In genomic region chr9:69131682-69132081, GRCh38 we compare ENCODE assay signal across 1 cellular context.
TF ChIP-seq lines count a peak whose summit lies in the region.

No MANE protein-coding gene starts in this region.

TF ChIP-seq in HepG2, 621 proteins besides CTCF, POLR2A, EP300 and RAD21 (continued from another document and continues in another):
- TF ChIP-seq THAP8 (CRISPR knock-in tag; IDR thresholded peaks at IDR 0.05; ENCODE audit: borderline replicate concordance) (no peak), ATRX (CRISPR knock-in tag; IDR thresholded peaks at IDR 0.05; ENCODE audit: borderline replicate concordance) (no peak), ZNF350 (CRISPR knock-in tag; IDR thresholded peaks at IDR 0.05; ENCODE audit: borderline replicate concordance, low read depth) (no peak), ZNF784 (CRISPR knock-in tag; IDR thresholded peaks at IDR 0.05; ENCODE audit: borderline replicate concordance) (no peak), ZNF557 (CRISPR knock-in tag; IDR thresholded peaks at IDR 0.05) (no peak), MAX (IDR thresholded peaks at IDR 0.05) (peak; percentile 23; the same call in 1 of the 2 replicates), MXI1 (IDR thresholded peaks at IDR 0.05; ENCODE audit: borderline replicate concordance, low read depth, low read length) (0 out of 3 replicates have a peak, but pooled peaks have one; percentile 29), ZNF142 (CRISPR knock-in tag; IDR thresholded peaks at IDR 0.05) (no peak), ZNF407 (CRISPR knock-in tag; IDR thresholded peaks at IDR 0.05; ENCODE audit: not compliant biosample characterization) (no peak), KDM2A (CRISPR knock-in tag; IDR thresholded peaks at IDR 0.05; ENCODE audit: borderline replicate concordance, low read depth) (no peak), ZC3H13 (CRISPR knock-in tag; IDR thresholded peaks at IDR 0.05) (no peak), THAP7 (CRISPR knock-in tag; IDR thresholded peaks at IDR 0.05) (no peak), ARNT2 (CRISPR knock-in tag; IDR thresholded peaks at IDR 0.05; ENCODE audit: low read depth) (no peak), SCMH1 (CRISPR knock-in tag; IDR thresholded peaks at IDR 0.05; ENCODE audit: borderline replicate concordance) (no peak), RNF2 (conservative IDR thresholded peaks at IDR 0.05; ENCODE audit: low read depth) (no peak), ZNF790 (CRISPR knock-in tag; IDR thresholded peaks at IDR 0.05; ENCODE audit: borderline replicate concordance) (no peak), HOXA7 (CRISPR knock-in tag; IDR thresholded peaks at IDR 0.05) (no peak), FOXA1 (IDR thresholded peaks at IDR 0.05) (no peak), FOXA1 (CRISPR knock-in tag; IDR thresholded peaks at IDR 0.05) (no peak), NFYB (CRISPR knock-in tag; IDR thresholded peaks at IDR 0.05) (no peak), ZNF781 (CRISPR knock-in tag; IDR thresholded peaks at IDR 0.05; ENCODE audit: borderline replicate concordance, not compliant biosample characterization) (no peak), ZNF20 (CRISPR knock-in tag; IDR thresholded peaks at IDR 0.05) (no peak), ZNF382 (CRISPR knock-in tag; IDR thresholded peaks at IDR 0.05; ENCODE audit: borderline replicate concordance) (no peak), ZNF652 (CRISPR knock-in tag; IDR thresholded peaks at IDR 0.05; ENCODE audit: borderline replicate concordance, low read depth) (no peak), KMT2B (CRISPR knock-in tag; IDR thresholded peaks at IDR 0.05) (0 out of 2 replicates have a peak, but pooled peaks have one; percentile 26), BHLHE40 (IDR thresholded peaks at IDR 0.05; ENCODE audit: low read length) (no peak), MXD1 (CRISPR knock-in tag; IDR thresholded peaks at IDR 0.05) (no peak), PHF8 (CRISPR knock-in tag; IDR thresholded peaks at IDR 0.05) (no peak), CBX1 (IDR thresholded peaks at IDR 0.05; ENCODE audit: low read depth) (no peak), JUNB (CRISPR knock-in tag; IDR thresholded peaks at IDR 0.05; ENCODE audit: borderline replicate concordance) (0 out of 2 replicates have a peak, but pooled peaks have one; percentile 14), ZNF549 (CRISPR knock-in tag; IDR thresholded peaks at IDR 0.05) (no peak), TOE1 (CRISPR knock-in tag; IDR thresholded peaks at IDR 0.05) (no peak), ZNF512 (CRISPR knock-in tag; IDR thresholded peaks at IDR 0.05) (no peak), ZNF281 (CRISPR knock-in tag; IDR thresholded peaks at IDR 0.05; ENCODE audit: borderline replicate concordance) (no peak), DMAP1 (CRISPR knock-in tag; IDR thresholded peaks at IDR 0.05) (no peak), ZNF775 (CRISPR knock-in tag; IDR thresholded peaks at IDR 0.05; ENCODE audit: borderline replicate concordance) (no peak), ZNF10 (CRISPR knock-in tag; IDR thresholded peaks at IDR 0.05; ENCODE audit: borderline replicate concordance, low read depth) (no peak), ERF (CRISPR knock-in tag; IDR thresholded peaks at IDR 0.05) (no peak), ZNF607 (CRISPR knock-in tag; IDR thresholded peaks at IDR 0.05; ENCODE audit: borderline replicate concordance) (no peak), GPN1 (CRISPR knock-in tag; IDR thresholded peaks at IDR 0.05; ENCODE audit: borderline replicate concordance) (no peak), TP53 (CRISPR knock-in tag; conservative IDR thresholded peaks at IDR 0.05) (no peak)
